8 cellular contexts compared by ENCODE assay signal in the genomic region with DNA sequence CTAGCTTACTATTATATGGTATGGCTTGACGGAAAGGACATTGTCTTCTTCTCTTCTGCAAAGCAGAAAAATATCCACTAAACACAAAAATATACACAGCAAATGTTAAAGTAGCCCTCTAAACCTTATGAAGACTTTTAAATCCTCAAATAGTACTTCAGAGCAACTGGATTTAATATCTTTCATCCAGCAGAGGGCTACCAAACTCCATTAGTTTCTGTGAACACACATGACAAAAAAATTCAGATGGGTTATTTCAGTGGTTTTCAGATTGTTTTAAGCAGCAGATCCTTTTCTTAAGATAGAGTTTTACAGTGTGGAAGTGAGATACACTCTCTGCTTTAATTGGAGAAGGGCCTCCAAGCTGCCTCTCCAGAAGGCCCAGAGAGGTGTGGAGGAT. TPM values are rescaled to one million over a fixed set of nuclear protein-coding genes. Genes with fewer than 3 reads are reported as not detected.
DNase-seq lines count a peak whose midpoint lies in the region; ATAC-seq and TF ChIP-seq lines count a peak whose summit lies in the region.

No MANE protein-coding gene starts in this region.

- TF ChIP-seq CTCF in adrenal gland (IDR thresholded peaks at IDR 0.05): peak; percentile 26 to 63 (median 52)

- DNase-seq in AG08396 (ENCODE audit: low spot score) (peak; percentile 17), HT1080 (ENCODE audit: low read depth) (peak; percentile 45), adrenal gland (no peak), kidney tubule cell (ENCODE audit: low spot score) (peak; percentile 51), SK-N-DZ (ENCODE audit: low spot score) (no peak), NCI-H1436 treated with DMSO at 0.1 percent for 48 hours (lab: John Stamatoyannopoulos, UW) (no peak)
- no peak for DNase-seq in stimulated activated CD4-positive, alpha-beta T cell treated with anti-CD3 and anti-CD28 coated beads, Interleukin-15, amount 100 ng/mL, for 24 hours

- H3K9me3 ChIP-seq in adrenal gland (replicated peaks in 1 of 3): no peaks in the 10 kb centered on the region

- no peak for TF ChIP-seq POLR2A in adrenal gland (IDR thresholded peaks at IDR 0.05)

- peaks cover 0 to 12% of the 10 kb centered on the region in 2 donors for H3K4me1 ChIP-seq in adrenal gland (replicated peaks in 1 of 2)

- no peaks in the 10 kb centered on the region for H3K36me3 ChIP-seq in adrenal gland (replicated peaks in 1 of 2)

- 68 to 83% (median 75%) methylated on average over 1 of the region's 1 CpG for WGBS in adrenal gland, 4 donors

- intact Hi-C loops in adrenal gland (cut with DNase I): no loop called here

- no peak overlapping the region for H3K27ac ChIP-seq in adrenal gland

- ATAC-seq in GM19463 (IDR thresholded peaks at IDR 0.05; ENCODE audit: unreplicated experiment): no peak

- H3K27me3 ChIP-seq in adrenal gland: no peaks in the 10 kb centered on the region

- H3K4me3 ChIP-seq in adrenal gland: no peak overlapping the region

RNA-seq across cellular contexts. Expression of gene ANK2, which starts 56.6 kb away (rescaled TPM):
- total RNA-seq in HT1080 (2014; rRNA removed; shearing (Covaris generic)): 11.6 and 12.1 TPM in 2 replicates
- 7.8 and 12.3 TPM in 2 replicates for polyA plus RNA-seq in HT1080 (2015; cell fraction: cytosol; rRNA removed)
- polyA plus RNA-seq in HT1080 (2015; cell fraction: nucleus; rRNA removed): 24.9 and 25.7 TPM in 2 replicates
- total RNA-seq in adrenal gland: 100 to 1,000 TPM in 1 of 8 donors, 10 to 100 TPM in 7; 27.1 to 229 (median 60.1) TPM
- 10 to 100 TPM in 2 of 3 donors, 1 to 10 TPM in 1; 6.5 to 21.2 (median 14.2) TPM for polyA plus RNA-seq in adrenal gland
- polyA plus RNA-seq in SK-N-DZ (2014; cell fraction: cytosol; rRNA removed): 21.1 and 22.5 TPM in 2 replicates
- 23.0 and 31.6 TPM in 2 replicates for polyA plus RNA-seq in SK-N-DZ (2014; cell fraction: nucleus; rRNA removed)

Comparison
In these comparisons a context has a peak if more than half of its experiments do, and no peak if none do; other contexts are left out.
1. DNase-seq: peak in AG08396 (single experiment), HT1080 (single experiment) and kidney tubule cell (single experiment); none in adrenal gland (0 of 7), SK-N-DZ (single experiment), stimulated activated CD4-positive, alpha-beta T cell treated with anti-CD3 and anti-CD28 coated beads, Interleukin-15, amount 100 ng/mL, for 24 hours (single experiment) and NCI-H1436 treated with DMSO at 0.1 percent for 48 hours (single experiment).